Comparison of ENCODE assay signal across 1 cellular context in genomic region chr2:30711646-30712085, GRCh38.
A peak's percentile ranks its signal among the peaks of the same experiment; 100 is the strongest.
TF ChIP-seq lines count a peak whose summit lies in the region.

No MANE protein-coding gene starts in this region.

TF ChIP-seq in HEK293, 187 proteins besides CTCF, POLR2A, EP300 and RAD21 (continued from another document):
- TF ChIP-seq ZNF639 (tag by site-specific recombination; IDR thresholded peaks at IDR 0.05), result no peak
- TF ChIP-seq ZNF571 (tag by site-specific recombination; IDR thresholded peaks at IDR 0.05), result no peak
- TF ChIP-seq GLI2 (tag by site-specific recombination; IDR thresholded peaks at IDR 0.05; ENCODE audit: borderline replicate concordance, low read depth), result no peak
- no peak for TF ChIP-seq ZNF132 (tag by site-specific recombination; IDR thresholded peaks at IDR 0.05; ENCODE audit: borderline replicate concordance)
- TF ChIP-seq ZNF660 (tag by site-specific recombination; IDR thresholded peaks at IDR 0.05), result peak; percentile 85
- TF ChIP-seq TSHZ1 (tag by site-specific recombination; IDR thresholded peaks at IDR 0.05; ENCODE audit: borderline replicate concordance), result no peak
- no peak for TF ChIP-seq HOXC10 (CRISPR knock-in tag; IDR thresholded peaks at IDR 0.05)
- TF ChIP-seq ZNF792 (tag by site-specific recombination; IDR thresholded peaks at IDR 0.05), result no peak
- TF ChIP-seq AEBP2 (tag by site-specific recombination; IDR thresholded peaks at IDR 0.05; ENCODE audit: borderline replicate concordance), result no peak
- TF ChIP-seq ZNF394 (tag by site-specific recombination; IDR thresholded peaks at IDR 0.05; ENCODE audit: borderline replicate concordance), result 0 out of 2 replicates have a peak, but pooled peaks have one; percentile 10
- no peak for TF ChIP-seq ZNF37A (tag by site-specific recombination; IDR thresholded peaks at IDR 0.05)
- TF ChIP-seq ZNF335 (tag by site-specific recombination; conservative IDR thresholded peaks at IDR 0.05), result no peak
- TF ChIP-seq PRDM10 (tag by site-specific recombination; IDR thresholded peaks at IDR 0.05), result peak; percentile 29; the same call in 1 of the 2 replicates
- no peak for TF ChIP-seq ATF2 (tag by site-specific recombination; IDR thresholded peaks at IDR 0.05; ENCODE audit: low read depth)
- no peak for TF ChIP-seq ZNF354C (tag by site-specific recombination; IDR thresholded peaks at IDR 0.05; ENCODE audit: borderline replicate concordance, low read depth)
- no peak for TF ChIP-seq RBAK (tag by site-specific recombination; IDR thresholded peaks at IDR 0.05)
- TF ChIP-seq HIC1 (tag by site-specific recombination; IDR thresholded peaks at IDR 0.05), result no peak
- no peak for TF ChIP-seq ZNF114 (tag by site-specific recombination; IDR thresholded peaks at IDR 0.05)
- TF ChIP-seq SP3 (tag by site-specific recombination; IDR thresholded peaks at IDR 0.05), result 0 out of 2 replicates have a peak, but pooled peaks have one; percentile 21
- 0 out of 2 replicates have a peak, but pooled peaks have one; percentile 25 for TF ChIP-seq KLF17 (tag by site-specific recombination; IDR thresholded peaks at IDR 0.05)
- no peak for TF ChIP-seq ZNF274 (IDR thresholded peaks at IDR 0.05; ENCODE audit: low read length)
- no peak for TF ChIP-seq ZNF274 (tag by site-specific recombination; IDR thresholded peaks at IDR 0.05; ENCODE audit: borderline replicate concordance)
- no peak for TF ChIP-seq PBX3 (CRISPR knock-in tag; IDR thresholded peaks at IDR 0.05)
- no peak for TF ChIP-seq ZNF560 (tag by site-specific recombination; IDR thresholded peaks at IDR 0.05; ENCODE audit: borderline replicate concordance)
- TF ChIP-seq ZNF580 (tag by site-specific recombination; IDR thresholded peaks at IDR 0.05), result no peak
- no peak for TF ChIP-seq ZNF747 (tag by site-specific recombination; IDR thresholded peaks at IDR 0.05)
- no peak for TF ChIP-seq ZFP41 (tag by site-specific recombination; IDR thresholded peaks at IDR 0.05; ENCODE audit: borderline replicate concordance)
- TF ChIP-seq ZNF221 (tag by site-specific recombination; IDR thresholded peaks at IDR 0.05; ENCODE audit: borderline replicate concordance), result no peak
- TF ChIP-seq SP7 (tag by site-specific recombination; IDR thresholded peaks at IDR 0.05), result peak; percentile 48
- peak; percentile 90 for TF ChIP-seq SETDB1 (IDR thresholded peaks at IDR 0.05; ENCODE audit: insufficient read length, low read length)
- no peak for TF ChIP-seq ZNF366 (tag by site-specific recombination; conservative IDR thresholded peaks at IDR 0.05)
- peak; percentile 94 for TF ChIP-seq ZNF654 (tag by site-specific recombination; IDR thresholded peaks at IDR 0.05; ENCODE audit: low read depth)
- TF ChIP-seq REST (tag by site-specific recombination; IDR thresholded peaks at IDR 0.05), result no peak
- TF ChIP-seq ZNF629 (tag by site-specific recombination; IDR thresholded peaks at IDR 0.05), result no peak
- no peak for TF ChIP-seq SP2 (tag by site-specific recombination; IDR thresholded peaks at IDR 0.05)
